Comparison of ENCODE assay signal across 8 cellular contexts in the genomic region with DNA sequence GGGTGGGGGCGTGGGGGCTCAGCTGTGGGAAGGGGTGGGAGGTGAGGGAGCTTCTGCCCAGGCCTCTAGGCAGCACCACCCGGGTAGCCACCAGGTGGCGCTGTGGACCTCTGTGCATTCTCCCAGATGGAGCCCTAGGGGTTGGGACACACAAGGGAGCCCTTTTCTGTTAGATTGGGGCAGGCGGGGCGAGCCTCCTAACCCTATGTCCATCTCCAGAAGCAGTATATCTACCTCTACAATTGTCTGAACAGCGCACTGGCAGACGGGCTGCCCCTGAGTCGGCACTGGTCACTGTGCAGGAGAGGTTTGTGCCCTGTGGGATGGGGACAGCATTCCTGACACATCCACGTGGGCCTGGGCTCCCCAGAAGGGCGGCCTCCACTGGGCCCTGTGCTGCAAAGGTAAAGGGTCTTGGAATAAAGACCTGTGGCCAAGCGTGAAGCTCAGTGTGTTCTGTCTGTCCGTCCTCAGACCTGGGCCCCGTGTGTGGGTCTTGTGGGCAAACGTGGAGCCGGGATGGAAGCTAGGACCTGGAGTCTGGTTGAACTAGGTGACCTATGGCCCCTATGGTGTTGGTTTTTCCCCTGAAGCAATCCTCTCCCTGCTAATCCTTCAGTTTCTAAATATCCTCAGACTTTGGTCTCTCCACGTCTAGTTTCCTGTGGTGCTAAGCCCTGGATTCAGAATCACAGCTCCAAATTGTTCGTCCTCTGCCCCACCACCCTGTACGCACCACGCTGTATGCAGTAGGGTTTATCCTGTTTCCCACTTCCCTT. TPM values are rescaled to one million over a fixed set of nuclear protein-coding genes. Genes with fewer than 3 reads are reported as not detected.
DNase-seq lines count a peak whose midpoint lies in the region; ATAC-seq and TF ChIP-seq lines count a peak whose summit lies in the region.
"Had no signal": no experiment of that assay in that cellular context is flagged by ENCODE, and none has a peak within 500 bp of the region (broad histone marks: within the 10 kb centered on the region; RNA-seq: fewer than 3 reads in every experiment).

No MANE protein-coding gene starts in this region.

- TF ChIP-seq CTCF in GM12865 (IDR thresholded peaks at IDR 0.05; ENCODE audit: insufficient read depth, low read depth, low read length, missing control alignments) (peak; percentile 82), ascending aorta (IDR thresholded peaks at IDR 0.05) (peak; percentile 56 to 93 (median 91))

- H3K4me3 ChIP-seq in GM12865 (ENCODE audit: low read depth, low read length) (no peak overlapping the region), MG63 (no peak overlapping the region), ascending aorta (no peak overlapping the region)

- H3K27ac ChIP-seq in ascending aorta: no peak overlapping the region

- ATAC-seq in GM21423 (IDR thresholded peaks at IDR 0.05; ENCODE audit: unreplicated experiment): no peak

- H3K36me3 ChIP-seq in MG63 (no peaks in the 10 kb centered on the region), ascending aorta (no peaks in the 10 kb centered on the region)

- intact Hi-C loops in ascending aorta (cut with DNase I): loop anchor here (1.0 to 5.0 kb wide), 2 partner anchors 126 to 528 kb away; no protein-coding TSS in a partner anchor

- H3K9me3 ChIP-seq in MG63: no peaks in the 10 kb centered on the region
- no peaks in the 10 kb centered on the region for H3K9me3 ChIP-seq in ascending aorta

- peaks cover 3 to 11% of the 10 kb centered on the region in 2 donors for H3K4me1 ChIP-seq in ascending aorta

- DNase-seq in GM12865 (ENCODE audit: low read depth) (peak; percentile 67), MG63 (peak; percentile 71), T1000 (lab: John Stamatoyannopoulos, UW) (peak; percentile 55), ascending aorta (ENCODE audit: low spot score in 2 of 2) (peak in 1 of 2 donors; percentile 85), hippocampal formation (lab: John Stamatoyannopoulos, UW) (peak; percentile 34 to 44)
- peak; percentile 52 to 77 (median 73) for DNase-seq in stimulated activated CD4-positive, alpha-beta T cell treated with anti-CD3 and anti-CD28 coated beads, Interleukin-12 subunit alpha, Interleukin-12 subunit beta, amount 100 ng/mL, for 48 hours (ENCODE audit: low read depth in 2 of 3, low spot score in 1 of 3)

- H3K27me3 ChIP-seq in MG63 (peaks cover 6% of the 10 kb centered on the region), ascending aorta (no peaks in the 10 kb centered on the region)

RNA-seq across cellular contexts. Expression of gene LGR6, which starts 4.4 kb away (rescaled TPM):
- total RNA-seq in MG63 (2014; rRNA removed; shearing (Covaris generic); ENCODE audit: low replicate concordance): not detected in 2 replicates
- 26.0 TPM for total RNA-seq in ascending aorta

RNA-seq across cellular contexts. Expression of gene PTPN7, which starts 28.8 kb away (rescaled TPM):
- not detected in 2 replicates for total RNA-seq in MG63 (2014; rRNA removed; shearing (Covaris generic); ENCODE audit: low replicate concordance)
- total RNA-seq in ascending aorta: not detected
- total RNA-seq: frontal cortex had no signal

RNA-seq across cellular contexts. Expression of gene ARL8A, which starts 44.7 kb away (rescaled TPM):
- 21.3 and 35.5 TPM in 2 replicates for total RNA-seq in MG63 (2014; rRNA removed; shearing (Covaris generic); ENCODE audit: low replicate concordance)
- 38.5 TPM for total RNA-seq in ascending aorta

Comparison
In these comparisons a context has a peak if more than half of its experiments do, and no peak if none do; other contexts are left out.
1. RNA of gene LGR6, which starts 4.4 kb away (total RNA-seq): 26.0 TPM in ascending aorta (single experiment); not detected in MG63; every median in the first group is over 10 times any median in the second.